1 cellular context compared by ENCODE assay signal in the genomic region with DNA sequence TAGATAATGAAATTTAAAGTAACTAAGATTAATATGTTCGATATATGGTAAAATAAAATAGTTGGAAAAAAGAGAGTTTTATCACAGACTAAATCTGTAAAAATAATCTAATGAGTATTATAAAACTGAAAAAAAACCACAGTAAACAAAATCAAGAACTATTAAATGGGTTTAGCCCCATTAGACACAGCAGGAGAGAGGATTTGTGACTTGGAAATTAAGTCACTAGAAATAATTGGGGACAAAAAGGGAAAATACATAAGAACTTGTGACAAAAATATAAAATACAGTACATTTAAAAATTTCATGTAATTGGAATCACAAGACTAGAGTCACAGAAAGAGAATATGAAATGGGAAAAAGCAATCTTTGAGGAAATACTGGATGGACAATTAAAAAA.
TF ChIP-seq lines count a peak whose summit lies in the region.

No MANE protein-coding gene starts in this region.

TF ChIP-seq in SK-N-SH, 30 proteins besides CTCF, POLR2A, EP300 and RAD21 (continued from another document):
- TF ChIP-seq, protein P1, sequence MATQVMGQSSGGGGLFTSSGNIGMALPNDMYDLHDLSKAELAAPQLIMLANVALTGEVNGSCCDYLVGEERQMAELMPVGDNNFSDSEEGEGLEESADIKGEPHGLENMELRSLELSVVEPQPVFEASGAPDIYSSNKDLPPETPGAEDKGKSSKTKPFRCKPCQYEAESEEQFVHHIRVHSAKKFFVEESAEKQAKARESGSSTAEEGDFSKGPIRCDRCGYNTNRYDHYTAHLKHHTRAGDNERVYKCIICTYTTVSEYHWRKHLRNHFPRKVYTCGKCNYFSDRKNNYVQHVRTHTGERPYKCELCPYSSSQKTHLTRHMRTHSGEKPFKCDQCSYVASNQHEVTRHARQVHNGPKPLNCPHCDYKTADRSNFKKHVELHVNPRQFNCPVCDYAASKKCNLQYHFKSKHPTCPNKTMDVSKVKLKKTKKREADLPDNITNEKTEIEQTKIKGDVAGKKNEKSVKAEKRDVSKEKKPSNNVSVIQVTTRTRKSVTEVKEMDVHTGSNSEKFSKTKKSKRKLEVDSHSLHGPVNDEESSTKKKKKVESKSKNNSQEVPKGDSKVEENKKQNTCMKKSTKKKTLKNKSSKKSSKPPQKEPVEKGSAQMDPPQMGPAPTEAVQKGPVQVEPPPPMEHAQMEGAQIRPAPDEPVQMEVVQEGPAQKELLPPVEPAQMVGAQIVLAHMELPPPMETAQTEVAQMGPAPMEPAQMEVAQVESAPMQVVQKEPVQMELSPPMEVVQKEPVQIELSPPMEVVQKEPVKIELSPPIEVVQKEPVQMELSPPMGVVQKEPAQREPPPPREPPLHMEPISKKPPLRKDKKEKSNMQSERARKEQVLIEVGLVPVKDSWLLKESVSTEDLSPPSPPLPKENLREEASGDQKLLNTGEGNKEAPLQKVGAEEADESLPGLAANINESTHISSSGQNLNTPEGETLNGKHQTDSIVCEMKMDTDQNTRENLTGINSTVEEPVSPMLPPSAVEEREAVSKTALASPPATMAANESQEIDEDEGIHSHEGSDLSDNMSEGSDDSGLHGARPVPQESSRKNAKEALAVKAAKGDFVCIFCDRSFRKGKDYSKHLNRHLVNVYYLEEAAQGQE (IDR thresholded peaks at IDR 0.05; ENCODE audit: low read depth, low read length) = no peak
- TF ChIP-seq RCOR1 (IDR thresholded peaks at IDR 0.05; ENCODE audit: low read length) (no peak), MXI1 (IDR thresholded peaks at IDR 0.05; ENCODE audit: low read depth, low read length) (no peak), RXRA (IDR thresholded peaks at IDR 0.05; ENCODE audit: borderline replicate concordance, low read depth) (no peak), GABPA (IDR thresholded peaks at IDR 0.05; ENCODE audit: low read depth) (no peak)
- TF ChIP-seq, protein P2, sequence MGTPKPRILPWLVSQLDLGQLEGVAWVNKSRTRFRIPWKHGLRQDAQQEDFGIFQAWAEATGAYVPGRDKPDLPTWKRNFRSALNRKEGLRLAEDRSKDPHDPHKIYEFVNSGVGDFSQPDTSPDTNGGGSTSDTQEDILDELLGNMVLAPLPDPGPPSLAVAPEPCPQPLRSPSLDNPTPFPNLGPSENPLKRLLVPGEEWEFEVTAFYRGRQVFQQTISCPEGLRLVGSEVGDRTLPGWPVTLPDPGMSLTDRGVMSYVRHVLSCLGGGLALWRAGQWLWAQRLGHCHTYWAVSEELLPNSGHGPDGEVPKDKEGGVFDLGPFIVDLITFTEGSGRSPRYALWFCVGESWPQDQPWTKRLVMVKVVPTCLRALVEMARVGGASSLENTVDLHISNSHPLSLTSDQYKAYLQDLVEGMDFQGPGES (IDR thresholded peaks at IDR 0.05; ENCODE audit: low read depth, low read length) = no peak
